Comparison of ENCODE assay signal across 15 cellular contexts in the genomic region with DNA sequence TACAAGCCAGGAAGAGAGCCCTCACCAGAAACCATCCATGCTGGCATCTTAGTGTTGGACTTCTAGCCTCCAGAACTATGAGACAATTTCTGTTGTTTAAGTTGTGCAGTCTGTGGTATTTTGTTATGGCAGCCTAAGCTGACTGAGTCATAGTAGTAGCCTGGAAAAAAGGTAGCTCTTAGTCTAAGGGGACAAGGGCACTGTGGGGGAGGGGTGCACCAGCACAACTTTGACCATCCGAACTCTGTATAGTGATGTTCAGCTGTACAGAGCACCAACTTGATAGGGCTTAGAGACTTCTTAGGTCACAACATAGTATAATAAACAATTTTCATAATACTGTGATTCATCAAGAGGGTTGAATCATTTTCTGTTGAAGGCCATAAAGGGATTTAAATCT. TPM values are rescaled to one million over a fixed set of nuclear protein-coding genes. Genes with fewer than 3 reads are reported as not detected.
A peak's percentile ranks its signal among the peaks of the same experiment; 100 is the strongest.
DNase-seq lines count a peak whose midpoint lies in the region; ATAC-seq and TF ChIP-seq lines count a peak whose summit lies in the region.
"Had no signal": no experiment of that assay in that cellular context is flagged by ENCODE, and none has a peak within 500 bp of the region (broad histone marks: within the 10 kb centered on the region; RNA-seq: fewer than 3 reads in every experiment).

No MANE protein-coding gene starts in this region.

- H3K27me3 Mint-ChIP-seq in glutamatergic neuron (ENCODE audit: unreplicated experiment) = peaks cover 4% of the 10 kb centered on the region
- no peaks in the 10 kb centered on the region for H3K27me3 Mint-ChIP-seq in stimulated activated naive B cell treated with anti-CD40 and anti-IgM and Interleukin-4, amounts not matched to agents 10 μg/mL and 1 μg/mL and 100 μg/mL, for 72 hours
- H3K27me3 Mint-ChIP-seq: brain had no signal

- intact Hi-C loops in psoas muscle (cut with DNase I) = no loop called here

- peaks cover 11 to 58% of the 10 kb centered on the region in 2 donors for H3K36me3 ChIP-seq in psoas muscle (ENCODE audit: insufficient read depth in 1 of 2, low read depth in 1 of 2)

- H3K9me3 ChIP-seq in psoas muscle = no peaks in the 10 kb centered on the region

- DNase-seq in activated CD4-positive, alpha-beta T cell treated with anti-CD3 and anti-CD28 coated beads for 48 hours = peak; percentile 45
- no peak for DNase-seq in activated CD4-positive, alpha-beta T cell treated with anti-CD3 and anti-CD28 coated beads for 4 hours
- DNase-seq in M059J (ENCODE audit: low read depth) (peak; percentile 60), choroid plexus epithelial cell (ENCODE audit: low read depth) (peak; percentile 73), psoas muscle (no peak), nucleus accumbens (lab: John Stamatoyannopoulos, UW) (no peak), glutamatergic neuron (no peak)
- no peak for DNase-seq in stimulated activated naive B cell treated with anti-CD40 and anti-IgM and Interleukin-4, amounts not matched to agents 10 μg/mL and 1 μg/mL and 100 μg/mL, for 72 hours
- DNase-seq: NCI-H187; NK-92 treated with Interleukin-12 subunit alpha and Interleukin-12 subunit beta, amount 100 ng/mL, for 24 hours; occipital lobe; SW 1271 had no signal

- ATAC-seq in psoas muscle = peak; percentile 27 to 62 (median 46)
- no peak for ATAC-seq in stimulated activated naive B cell treated with anti-CD40 and anti-IgM and Interleukin-4, amounts not matched to agents 10 μg/mL and 1 μg/mL and 100 μg/mL, for 72 hours (replicated peaks)
- ATAC-seq: left lobe of liver had no signal

- no peak overlapping the region for H3K27ac Mint-ChIP-seq in glutamatergic neuron (ENCODE audit: unreplicated experiment)
- no peak overlapping the region for H3K27ac Mint-ChIP-seq in stimulated activated naive B cell treated with anti-CD40 and anti-IgM and Interleukin-4, amounts not matched to agents 10 μg/mL and 1 μg/mL and 100 μg/mL, for 72 hours
- H3K27ac Mint-ChIP-seq: brain had no signal

- peaks cover 5% of the 10 kb centered on the region for H3K36me3 Mint-ChIP-seq in glutamatergic neuron (ENCODE audit: unreplicated experiment)
- peaks cover 25 to 26% of the 10 kb centered on the region in 2 donors for H3K36me3 Mint-ChIP-seq in stimulated activated naive B cell treated with anti-CD40 and anti-IgM and Interleukin-4, amounts not matched to agents 10 μg/mL and 1 μg/mL and 100 μg/mL, for 72 hours

- WGBS in psoas muscle, 3 donors = 77 to 80% (median 80%) methylated on average over 1 of the region's 1 CpG

- peak overlapping the region; percentile 27 for H3K27ac ChIP-seq in psoas muscle

- H3K4me1 Mint-ChIP-seq in glutamatergic neuron (ENCODE audit: low read depth, unreplicated experiment) = peaks cover 6% of the 10 kb centered on the region
- H3K4me1 Mint-ChIP-seq in stimulated activated naive B cell treated with anti-CD40 and anti-IgM and Interleukin-4, amounts not matched to agents 10 μg/mL and 1 μg/mL and 100 μg/mL, for 72 hours = peaks cover 3 to 31% of the 10 kb centered on the region in 2 donors

- peaks cover 2% of the 10 kb centered on the region for H3K9me3 Mint-ChIP-seq in glutamatergic neuron (ENCODE audit: unreplicated experiment)
- H3K9me3 Mint-ChIP-seq in stimulated activated naive B cell treated with anti-CD40 and anti-IgM and Interleukin-4, amounts not matched to agents 10 μg/mL and 1 μg/mL and 100 μg/mL, for 72 hours = peaks cover 0 to 1% of the 10 kb centered on the region in 2 donors
- H3K9me3 Mint-ChIP-seq: brain had no signal

- H3K27me3 ChIP-seq in psoas muscle (ENCODE audit: insufficient read depth in 3 of 3, low read length in 2 of 3) = no peaks in the 10 kb centered on the region

- peaks cover 14% of the 10 kb centered on the region for H3K4me1 ChIP-seq in psoas muscle

- no peak for TF ChIP-seq CTCF in choroid plexus epithelial cell (conservative IDR thresholded peaks at IDR 0.05; ENCODE audit: low read depth, low read length)
- TF ChIP-seq CTCF in psoas muscle (IDR thresholded peaks at IDR 0.05) = no peak
- TF ChIP-seq CTCF in glutamatergic neuron (IDR thresholded peaks at IDR 0.05; ENCODE audit: partially characterized antibody, unreplicated experiment) = no peak

- H3K4me3 ChIP-seq in choroid plexus epithelial cell (ENCODE audit: low read depth, low read length) (no peak overlapping the region), psoas muscle (no peak overlapping the region)

- H3K4me3 Mint-ChIP-seq in glutamatergic neuron (ENCODE audit: unreplicated experiment) = no peak overlapping the region
- H3K4me3 Mint-ChIP-seq in stimulated activated naive B cell treated with anti-CD40 and anti-IgM and Interleukin-4, amounts not matched to agents 10 μg/mL and 1 μg/mL and 100 μg/mL, for 72 hours = no peak overlapping the region
- H3K4me3 Mint-ChIP-seq: brain had no signal

RNA-seq across cellular contexts. Expression of gene EIF4EBP2, which starts 14.3 kb away (rescaled TPM):
- total RNA-seq in M059J (2014; rRNA removed; shearing (Covaris generic)) = 33.9 and 46.0 TPM in 2 replicates
- total RNA-seq in psoas muscle (10 to 100 TPM; 41.3 to 75.0 (median 62.0) TPM), glutamatergic neuron (ENCODE audit: unreplicated experiment) (130 TPM)
- 10 to 100 TPM; 13.0 to 76.6 (median 33.8) TPM for polyA plus RNA-seq in psoas muscle

RNA-seq across cellular contexts. Expression of gene NODAL, which starts 23.3 kb away (rescaled TPM):
- not detected in 2 replicates for total RNA-seq in M059J (2014; rRNA removed; shearing (Covaris generic))
- not detected for total RNA-seq in psoas muscle
- under 1 TPM in 2 of 3 donors, not detected in 1; 0.08 to 0.10 TPM for polyA plus RNA-seq in psoas muscle
- not detected for total RNA-seq in glutamatergic neuron (ENCODE audit: unreplicated experiment)
- total RNA-seq: A673, left lobe of liver had no signal

RNA-seq across cellular contexts. Expression of gene LRRC20, which starts 35.8 kb away (rescaled TPM):
- 17.8 and 21.4 TPM in 2 replicates for total RNA-seq in M059J (2014; rRNA removed; shearing (Covaris generic))
- 100 to 1,000 TPM in 3 of 4 donors, 10 to 100 TPM in 1; 66.1 to 143 (median 140) TPM for total RNA-seq in psoas muscle
- 100 to 1,000 TPM in 1 of 3 donors, 10 to 100 TPM in 2; 26.4 to 153 (median 67.2) TPM for polyA plus RNA-seq in psoas muscle
- total RNA-seq in glutamatergic neuron (ENCODE audit: unreplicated experiment) = 24.0 TPM

Comparison
In these comparisons a context has a peak if more than half of its experiments do, and no peak if none do; other contexts are left out.
1. DNase-seq: peak in activated CD4-positive, alpha-beta T cell treated with anti-CD3 and anti-CD28 coated beads for 48 hours (single experiment), M059J (single experiment) and choroid plexus epithelial cell (single experiment); none in activated CD4-positive, alpha-beta T cell treated with anti-CD3 and anti-CD28 coated beads for 4 hours (0 of 2), psoas muscle (0 of 2), nucleus accumbens (0 of 56), glutamatergic neuron (single experiment) and stimulated activated naive B cell treated with anti-CD40 and anti-IgM and Interleukin-4, amounts not matched to agents 10 μg/mL and 1 μg/mL and 100 μg/mL, for 72 hours (single experiment).
2. ATAC-seq: peak in psoas muscle (4 of 4); none in stimulated activated naive B cell treated with anti-CD40 and anti-IgM and Interleukin-4, amounts not matched to agents 10 μg/mL and 1 μg/mL and 100 μg/mL, for 72 hours (0 of 2).